ENCODE assay signal across 2 cellular contexts in the genomic region with DNA sequence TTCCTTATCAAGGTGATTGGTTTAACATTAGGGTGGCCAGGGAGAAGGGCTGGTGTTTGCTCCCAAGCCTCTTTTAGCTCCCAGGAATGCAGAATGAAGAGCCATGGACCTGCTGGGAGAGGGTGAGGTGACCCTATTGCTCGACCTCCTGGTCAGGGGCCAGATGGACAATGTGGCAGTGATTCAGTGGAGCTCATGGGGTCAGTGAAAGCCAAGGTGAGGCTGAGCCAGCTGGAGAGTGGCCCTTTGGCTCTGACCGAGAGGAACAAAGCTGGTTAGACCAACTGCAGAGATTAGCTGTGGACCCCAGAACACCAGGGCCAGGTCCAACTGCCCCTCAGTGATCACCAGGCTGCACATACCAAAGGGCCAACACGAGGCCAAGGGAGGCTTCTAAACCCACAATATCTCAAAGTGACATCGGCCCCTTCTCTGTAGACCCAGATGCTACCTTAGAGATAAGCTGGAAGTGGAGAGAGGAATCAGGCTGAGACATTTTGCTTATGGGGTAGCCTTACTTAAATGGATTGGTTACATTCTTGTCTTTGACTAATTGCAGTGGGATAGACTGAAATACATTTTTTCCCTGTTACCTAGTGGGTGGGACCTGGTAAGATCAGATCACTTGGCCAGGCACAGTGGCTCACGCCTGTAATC.
TF ChIP-seq lines count a peak whose summit lies in the region.

No MANE protein-coding gene starts in this region.

TF ChIP-seq in H1, 55 proteins besides CTCF, POLR2A, EP300 and RAD21:
- TF ChIP-seq SRF (IDR thresholded peaks at IDR 0.05; ENCODE audit: low read depth, low read length) (no peak), CTBP2 (IDR thresholded peaks at IDR 0.05; ENCODE audit: borderline replicate concordance, insufficient read depth, insufficient read length, low read length) (no peak), CREB1 (IDR thresholded peaks at IDR 0.05) (no peak), MAFK (IDR thresholded peaks at IDR 0.05; ENCODE audit: low read depth, low read length) (no peak), TBP (IDR thresholded peaks at IDR 0.05; ENCODE audit: low read depth, low read length) (no peak), BRCA1 (IDR thresholded peaks at IDR 0.05; ENCODE audit: low read depth, low read length) (no peak), EZH2 (IDR thresholded peaks at IDR 0.05; ENCODE audit: low read depth, low read length, severe bottlenecking) (no peak)

TF ChIP-seq in WTC11, 78 proteins besides CTCF, POLR2A, EP300 and RAD21:
- TF ChIP-seq NR3C1 (CRISPR knock-in tag; conservative IDR thresholded peaks at IDR 0.05; ENCODE audit: low read depth) (no peak), FOXP1 (CRISPR knock-in tag; IDR thresholded peaks at IDR 0.05; ENCODE audit: borderline replicate concordance) (no peak), GABPB1 (CRISPR knock-in tag; IDR thresholded peaks at IDR 0.05) (no peak), ZNF423 (CRISPR knock-in tag; IDR thresholded peaks at IDR 0.05) (no peak)
